39 cellular contexts compared by ENCODE assay signal in genomic region chr1:212719633-212720032, GRCh38.
"Had no signal": no experiment of that assay in that cellular context is flagged by ENCODE, and none has a peak within 500 bp of the region (broad histone marks: within the 10 kb centered on the region; RNA-seq: fewer than 3 reads in every experiment).

No MANE protein-coding gene starts in this region.

- H3K9me3 Mint-ChIP-seq: activated naive CD4-positive, alpha-beta T cell treated with anti-CD3 and anti-CD28 coated beads for 36 hours; activated naive CD4-positive, alpha-beta T cell treated with anti-CD3 and anti-CD28 coated beads, Interleukin-2, amount 50 U/mL, for 24 hours; activated naive CD8-positive, alpha-beta T cell treated with anti-CD3 and anti-CD28 coated beads, Interleukin-2, amount 10 ng/mL, durations not matched to agents 7 days and 5 days; activated naive CD8-positive, alpha-beta T cell treated with anti-CD3 and anti-CD28 coated beads, Interleukin-2, amount 50 U/mL, for 24 hours; activated T-helper 17 cell treated with anti-CD3 and anti-CD28 coated beads, Interleukin-2, amount 50 U/mL, for 72 hours; central memory CD8-positive, alpha-beta T cell had no signal

- ATAC-seq: activated naive CD4-positive, alpha-beta T cell treated with anti-CD3 and anti-CD28 coated beads, Interleukin-2, amount 50 U/mL, for 72 hours; activated naive CD8-positive, alpha-beta T cell treated with anti-CD3 and anti-CD28 coated beads, Interleukin-2, amount 50 U/mL, for 24 hours; activated T-cell treated with anti-CD3 and anti-CD28 coated beads, Interleukin-2, amount 50 U/mL, for 72 hours; activated T-helper 17 cell treated with anti-CD3 and anti-CD28 coated beads, Interleukin-2, amount 50 U/mL, for 72 hours; body of pancreas had no signal

- H3K4me1 ChIP-seq: adrenal gland, ascending aorta, body of pancreas, breast epithelium had no signal

- H3K9me3 ChIP-seq: adrenal gland, ascending aorta, body of pancreas, breast epithelium, colonic mucosa had no signal

- H3K27ac ChIP-seq: adrenal gland, ascending aorta, body of pancreas, brain microvascular endothelial cell, breast epithelium, cardiac muscle cell, colonic mucosa had no signal

- H3K27ac Mint-ChIP-seq: activated naive CD4-positive, alpha-beta T cell treated with anti-CD3 and anti-CD28 coated beads for 36 hours; activated naive CD4-positive, alpha-beta T cell treated with anti-CD3 and anti-CD28 coated beads, Interleukin-2, amount 10 ng/mL, durations not matched to agents 7 days and 5 days; activated naive CD4-positive, alpha-beta T cell treated with anti-CD3 and anti-CD28 coated beads, Interleukin-2, amount 50 U/mL, for 24 hours; activated naive CD4-positive, alpha-beta T cell treated with anti-CD3 and anti-CD28 coated beads, Interleukin-2, amount 50 U/mL, for 72 hours; activated naive CD8-positive, alpha-beta T cell; activated naive CD8-positive, alpha-beta T cell treated with anti-CD3 and anti-CD28 coated beads for 36 hours; activated naive CD8-positive, alpha-beta T cell treated with anti-CD3 and anti-CD28 coated beads, Interleukin-2, amount 10 ng/mL, durations not matched to agents 7 days and 5 days; activated naive CD8-positive, alpha-beta T cell treated with anti-CD3 and anti-CD28 coated beads, Interleukin-2, amount 50 U/mL, for 24 hours; activated T-helper 1 cell treated with anti-CD3 and anti-CD28 coated beads, Interleukin-12 subunit alpha, Interleukin-12 subunit beta, Interleukin-2, Interleukin-4 antibody, amounts not matched to agents 30 ng/mL and 10 ng/mL and 1 ng/mL, durations not matched to agents 14 hours and 24 hours and 36 hours; activated T-helper 17 cell treated with anti-CD3 and anti-CD28 coated beads, Interleukin-2, amount 50 U/mL, for 72 hours; activated T-helper 2 cell treated with anti-CD3 and anti-CD28 coated beads, Interferon-gamma antibody, Interleukin-2, Interleukin-4, amounts not matched to agents 10 μg/mL and 5 μg/mL and 100 μg/mL, durations not matched to agents 14 hours and 24 hours and 36 hours; brain had no signal

- H3K4me1 Mint-ChIP-seq: brain had no signal

- H3K27me3 ChIP-seq: ascending aorta, body of pancreas, brain microvascular endothelial cell, breast epithelium, cardiac muscle cell, colonic mucosa had no signal

- H3K4me3 Mint-ChIP-seq: activated naive CD4-positive, alpha-beta T cell treated with anti-CD3 and anti-CD28 coated beads for 36 hours; activated naive CD4-positive, alpha-beta T cell treated with anti-CD3 and anti-CD28 coated beads, Interleukin-2, amount 10 ng/mL, durations not matched to agents 7 days and 5 days; activated naive CD4-positive, alpha-beta T cell treated with anti-CD3 and anti-CD28 coated beads, Interleukin-2, amount 50 U/mL, for 24 hours; activated naive CD8-positive, alpha-beta T cell; activated naive CD8-positive, alpha-beta T cell treated with anti-CD3 and anti-CD28 coated beads for 36 hours; activated naive CD8-positive, alpha-beta T cell treated with anti-CD3 and anti-CD28 coated beads, Interleukin-2, amount 10 ng/mL, durations not matched to agents 7 days and 5 days; activated naive CD8-positive, alpha-beta T cell treated with anti-CD3 and anti-CD28 coated beads, Interleukin-2, amount 50 U/mL, for 24 hours; activated T-helper 1 cell treated with anti-CD3 and anti-CD28 coated beads, Interleukin-12 subunit alpha, Interleukin-12 subunit beta, Interleukin-2, Interleukin-4 antibody, amounts not matched to agents 30 ng/mL and 10 ng/mL and 1 ng/mL, durations not matched to agents 14 hours and 24 hours and 36 hours; activated T-helper 17 cell treated with anti-CD3 and anti-CD28 coated beads, Interleukin-2, amount 50 U/mL, for 72 hours; brain; central memory CD8-positive, alpha-beta T cell had no signal

- H3K4me3 ChIP-seq: adrenal gland, ascending aorta, body of pancreas, breast epithelium, cardiac muscle cell, colonic mucosa had no signal

- H3K36me3 ChIP-seq: adrenal gland, ascending aorta, brain microvascular endothelial cell, breast epithelium, cardiac muscle cell, colonic mucosa had no signal

- H3K27me3 Mint-ChIP-seq: brain had no signal

- DNase-seq: activated effector memory CD4-positive, alpha-beta T cell treated with anti-CD3 and anti-CD28 coated beads, Interleukin-2, amount 50 U/mL, for 16 hours; activated effector memory CD4-positive, alpha-beta T cell treated with Interleukin-2 at 50 U/mL for 16 hours; activated gamma-delta T cell; activated gamma-delta T cell treated with Interleukin-2 at 50 U/mL for 16 hours; activated naive CD4-positive, alpha-beta T cell; activated naive CD4-positive, alpha-beta T cell treated with anti-CD3 and anti-CD28 coated beads for 36 hours; activated naive CD4-positive, alpha-beta T cell treated with anti-CD3 and anti-CD28 coated beads, Interleukin-2, amount 10 ng/mL, durations not matched to agents 7 days and 5 days; activated naive CD4-positive, alpha-beta T cell treated with anti-CD3 and anti-CD28 coated beads, Interleukin-2, amount 50 U/mL, for 16 hours; activated naive CD4-positive, alpha-beta T cell treated with Interleukin-2 at 50 U/mL for 16 hours; activated naive CD8-positive, alpha-beta T cell treated with anti-CD3 and anti-CD28 coated beads for 36 hours; activated naive CD8-positive, alpha-beta T cell treated with anti-CD3 and anti-CD28 coated beads, Interleukin-2, amount 10 ng/mL, durations not matched to agents 7 days and 5 days; activated naive CD8-positive, alpha-beta T cell treated with anti-CD3 and anti-CD28 coated beads, Interleukin-2, amount 50 U/mL, for 24 hours; activated T-cell treated with anti-CD3 and anti-CD28 coated beads, Interleukin-2, amount 50 U/mL, for 48 hours; activated T-cell treated with anti-CD3 and anti-CD28 coated beads, Interleukin-2, amount 50 U/mL, for 72 hours; adrenal gland; amniotic stem cell; amygdala; anterior cingulate cortex; aorta; body of pancreas; brain microvascular endothelial cell; caudate nucleus; central memory CD4-positive, alpha-beta T cell; cerebellar nuclear complex; colonic mucosa had no signal

- FAIRE-seq: astrocyte, bronchial epithelial cell, colon had no signal
